14 cellular contexts compared by ENCODE assay signal in the genomic region with DNA sequence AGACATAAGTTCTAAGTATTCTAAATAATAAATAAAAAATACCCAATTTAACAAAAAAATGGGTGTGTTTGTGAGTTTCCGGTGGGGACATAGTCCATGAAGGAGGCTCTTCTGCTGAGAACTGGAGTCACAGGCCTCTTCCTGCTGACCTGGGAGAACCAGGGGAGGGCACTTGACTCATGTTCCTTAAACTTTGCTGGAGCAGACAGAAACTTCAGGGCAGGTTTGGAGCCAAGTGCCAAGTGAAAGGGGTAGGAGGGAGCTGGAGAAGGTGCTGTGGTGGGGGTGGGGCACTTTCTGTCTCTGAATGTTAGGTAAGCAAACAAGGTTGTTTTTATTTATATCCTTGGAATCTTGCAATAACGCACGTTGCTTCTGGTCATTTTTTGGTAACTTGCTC.
"Had no signal": no experiment of that assay in that cellular context is flagged by ENCODE, and none has a peak within 500 bp of the region (broad histone marks: within the 10 kb centered on the region; RNA-seq: fewer than 3 reads in every experiment).

No MANE protein-coding gene starts in this region.

- H3K36me3 Mint-ChIP-seq: type B pancreatic cell had no signal

- H3K4me2 ChIP-seq: hepatocyte had no signal

- H3K36me3 ChIP-seq: prostate gland, suprapubic skin had no signal

- H3K79me2 ChIP-seq: hepatocyte had no signal

- DNase-seq: activated CD4-positive, alpha-beta T cell treated with anti-CD3 and anti-CD28 coated beads for 1 hour; activated CD4-positive, alpha-beta T cell treated with anti-CD3 and anti-CD28 coated beads, Interleukin-2, amount 50 U/mL, for 48 hours; activated naive CD4-positive, alpha-beta T cell treated with anti-CD3 and anti-CD28 coated beads for 36 hours; occipital lobe had no signal

- H3K27ac ChIP-seq: cardiac muscle cell, hepatocyte, prostate gland, suprapubic skin had no signal

- ATAC-seq: esophagus mucosa, sciatic nerve had no signal

- H3K27ac Mint-ChIP-seq: activated naive CD4-positive, alpha-beta T cell treated with anti-CD3 and anti-CD28 coated beads for 36 hours; activated T-helper 2 cell treated with anti-CD3 and anti-CD28 coated beads, Interferon-gamma antibody, Interleukin-2, Interleukin-4, amounts not matched to agents 10 μg/mL and 5 μg/mL and 100 μg/mL, durations not matched to agents 14 hours and 24 hours and 36 hours; nephron; stimulated activated naive CD8-positive, alpha-beta T cell treated with anti-CD3 and anti-CD28 coated beads, Interleukin-15, Interleukin-2, amounts not matched to agents 100 ng/mL and 50 ng/mL, for 24 hours; type B pancreatic cell had no signal

- H3K27me3 Mint-ChIP-seq: stimulated activated naive CD8-positive, alpha-beta T cell treated with anti-CD3 and anti-CD28 coated beads, Interleukin-15, Interleukin-2, amounts not matched to agents 100 ng/mL and 50 ng/mL, for 24 hours; type B pancreatic cell had no signal

- H3K27me3 ChIP-seq: cardiac muscle cell, hepatocyte, suprapubic skin had no signal

- H3K4me1 ChIP-seq: prostate gland, suprapubic skin had no signal

- H3K4me3 ChIP-seq: cardiac muscle cell, hepatocyte, prostate gland, suprapubic skin had no signal

- H3K9me3 ChIP-seq: prostate gland, suprapubic skin had no signal

- H3K9me3 Mint-ChIP-seq: activated naive CD4-positive, alpha-beta T cell treated with anti-CD3 and anti-CD28 coated beads for 36 hours; activated T-helper 2 cell treated with anti-CD3 and anti-CD28 coated beads, Interferon-gamma antibody, Interleukin-2, Interleukin-4, amounts not matched to agents 10 μg/mL and 5 μg/mL and 100 μg/mL, durations not matched to agents 14 hours and 24 hours and 36 hours; nephron; stimulated activated naive CD8-positive, alpha-beta T cell treated with anti-CD3 and anti-CD28 coated beads, Interleukin-15, Interleukin-2, amounts not matched to agents 100 ng/mL and 50 ng/mL, for 24 hours; type B pancreatic cell had no signal

- H3K4me3 Mint-ChIP-seq: activated naive CD4-positive, alpha-beta T cell treated with anti-CD3 and anti-CD28 coated beads for 36 hours; nephron; stimulated activated naive CD8-positive, alpha-beta T cell treated with anti-CD3 and anti-CD28 coated beads, Interleukin-15, Interleukin-2, amounts not matched to agents 100 ng/mL and 50 ng/mL, for 24 hours; type B pancreatic cell had no signal
